ENCODE assay signal across 9 cellular contexts in the genomic region with DNA sequence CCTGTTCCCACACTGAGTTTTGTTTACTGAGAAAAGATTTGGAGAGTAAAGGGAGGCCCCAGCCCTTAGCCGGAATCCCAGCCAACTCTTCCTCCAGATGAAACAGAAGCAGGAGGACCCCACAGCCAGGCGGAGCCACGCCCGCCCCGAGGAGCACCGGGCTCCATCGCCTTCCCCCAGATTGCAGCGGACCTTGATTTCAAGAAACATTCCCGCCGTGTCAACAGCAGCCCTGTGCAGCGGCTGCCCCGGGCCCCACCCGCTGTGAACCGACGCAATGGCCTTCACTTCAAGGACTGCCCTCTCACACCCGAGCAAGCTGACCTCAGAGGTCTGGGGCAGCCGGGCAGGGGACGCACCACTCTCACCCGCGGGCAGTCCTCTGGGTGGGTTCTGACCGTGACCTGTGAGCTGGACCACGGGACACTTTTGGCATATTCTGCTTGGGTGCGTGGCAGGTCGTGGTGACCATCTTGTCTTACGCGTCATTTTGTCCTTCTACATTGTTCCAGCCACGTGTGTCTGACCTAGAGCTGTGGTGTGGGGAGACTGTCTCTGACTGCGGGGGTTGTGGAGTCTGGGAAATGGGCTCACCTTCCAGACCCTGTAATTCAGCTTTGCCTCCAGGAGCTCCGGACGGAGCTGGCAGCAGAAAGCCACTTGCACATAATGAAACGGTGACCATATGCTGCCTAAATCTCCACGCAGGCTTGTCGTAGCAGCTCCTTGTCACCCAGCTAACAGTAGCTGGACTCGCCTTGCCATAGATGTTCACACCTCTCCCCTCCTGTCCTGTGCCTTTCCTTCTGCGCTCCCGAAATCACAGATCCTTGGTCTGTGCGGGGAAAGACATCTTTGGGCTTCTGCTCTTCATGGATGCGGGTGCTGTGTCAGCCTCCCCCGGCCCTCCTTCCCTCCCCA. TPM values are rescaled to one million over a fixed set of nuclear protein-coding genes. Genes with fewer than 3 reads are reported as not detected.
A peak's percentile ranks its signal among the peaks of the same experiment; 100 is the strongest.
DNase-seq lines count a peak whose midpoint lies in the region; ATAC-seq, FAIRE-seq and TF ChIP-seq lines count a peak whose summit lies in the region.
"Had no signal": no experiment of that assay in that cellular context is flagged by ENCODE, and none has a peak within 500 bp of the region (broad histone marks: within the 10 kb centered on the region; RNA-seq: fewer than 3 reads in every experiment).

No MANE protein-coding gene starts in this region.

- H3K4me1 ChIP-seq in HepG2 (ENCODE audit: insufficient read depth, low read length), result peaks cover 20% of the 10 kb centered on the region
- peaks cover 0 to 25% (median 3%) of the 10 kb centered on the region in 4 donors for H3K4me1 ChIP-seq in tibial nerve

- H3K4me2 ChIP-seq in HepG2 (ENCODE audit: low read depth, low read length), result peak overlapping the region; percentile 95

- no peaks in the 10 kb centered on the region for H3K36me3 ChIP-seq in HepG2 (replicated peaks in 1 of 2; ENCODE audit: control insufficient read depth in 1 of 2, insufficient read depth in 2 of 2, low read length in 2 of 2)
- no peaks in the 10 kb centered on the region for H3K36me3 ChIP-seq in tibial nerve

- in situ Hi-C loops in astrocyte of the spinal cord (cut with HindIII; ENCODE audit: low sequenced_read_pairs), result no loop called here
- in situ Hi-C loops in HepG2 (cut with HindIII; ENCODE audit: extremely low pct_ligation_motif_present, low pct_unique_long_range_greater_than_20kb), result loop anchor here (10.0 kb wide), 1 partner anchor 109 kb away; no protein-coding TSS in a partner anchor

- no peak for DNase-seq in activated CD8-positive, alpha-beta memory T cell treated with anti-CD3 and anti-CD28 coated beads, Interleukin-2, amount 10 ng/mL, durations not matched to agents 7 days and 5 days
- DNase-seq in activated CD8-positive, alpha-beta memory T cell treated with anti-CD3 and anti-CD28 coated beads, Interleukin-2, amount 50 U/mL, for 4 hours, result no peak
- no peak for DNase-seq in astrocyte of the spinal cord (ENCODE audit: low read depth, low spot score)
- peak; percentile 36 for DNase-seq in HepG2 (ENCODE audit: low spot score)
- DNase-seq in tibial nerve (ENCODE audit: low spot score in 2 of 2), result no peak
- DNase-seq in NCI-H1436 (lab: John Stamatoyannopoulos, UW), result no peak
- DNase-seq in GF-D8 (lab: John Stamatoyannopoulos, UW), result no peak

- H3K27ac ChIP-seq in HepG2 (ENCODE audit: extremely low read length, insufficient read depth, low read length) (no peak overlapping the region), tibial nerve (peak overlapping the region in 2 of 4 donors; percentile 45 to 64)

- TF ChIP-seq POLR2A in HepG2 (IDR thresholded peaks at IDR 0.05; ENCODE audit: insufficient read depth in 1 of 2, low read depth in 2 of 2, low read length in 2 of 2) (no peak), tibial nerve (IDR thresholded peaks at IDR 0.05) (no peak)

- CTCF ChIA-PET in activated CD8-positive, alpha-beta memory T cell treated with anti-CD3 and anti-CD28 coated beads, Interleukin-2, amount 10 ng/mL, durations not matched to agents 7 days and 5 days (lab: Charles Lee), result interaction anchor here (0.9 to 7.0 kb wide), 45 partner anchors 7 to 611 kb away, joined by 3 to 93 read pairs (median 6); a partner anchor contains a TSS
- CTCF ChIA-PET in HepG2 (lab: Yijun Ruan, JAX; ENCODE audit: low intra/inter-chr PET ratio, low total read pairs), result interaction anchor here (1.6 to 2.0 kb wide), 4 partner anchors 61 to 366 kb away, joined by 3 to 15 read pairs (median 12); a partner anchor contains a TSS

- no peaks in the 10 kb centered on the region for H3K9me3 ChIP-seq in HepG2 (ENCODE audit: low read length)
- no peaks in the 10 kb centered on the region for H3K9me3 ChIP-seq in tibial nerve

- H3K9me3 Mint-ChIP-seq in activated CD8-positive, alpha-beta memory T cell treated with anti-CD3 and anti-CD28 coated beads, Interleukin-2, amount 10 ng/mL, durations not matched to agents 7 days and 5 days (ENCODE audit: low read depth), result no peaks in the 10 kb centered on the region

- no peaks in the 10 kb centered on the region for H3K79me2 ChIP-seq in HepG2 (ENCODE audit: insufficient read depth, low read length)

- peak overlapping the region; percentile 74 for H3K4me3 Mint-ChIP-seq in activated CD8-positive, alpha-beta memory T cell treated with anti-CD3 and anti-CD28 coated beads, Interleukin-2, amount 10 ng/mL, durations not matched to agents 7 days and 5 days

- no peak for TF ChIP-seq EP300 in HepG2 (IDR thresholded peaks at IDR 0.05; ENCODE audit: low read depth in 2 of 2, low read length in 2 of 2)
- TF ChIP-seq EP300 in HepG2 (CRISPR knock-in tag; IDR thresholded peaks at IDR 0.05; ENCODE audit: borderline replicate concordance), result no peak
- no peak for TF ChIP-seq EP300 in tibial nerve (IDR thresholded peaks at IDR 0.05)

- WGBS in HepG2 (ENCODE audit: low lambda C conversion rate), result 35% methylated on average over 27 of the region's 39 CpGs
- 57 to 58% methylated on average over 28 to 33 of the region's 39 CpGs for WGBS in tibial nerve, 2 donors

- H3K36me3 Mint-ChIP-seq in activated CD8-positive, alpha-beta memory T cell treated with anti-CD3 and anti-CD28 coated beads, Interleukin-2, amount 10 ng/mL, durations not matched to agents 7 days and 5 days, result no peaks in the 10 kb centered on the region

- H3K4me3 ChIP-seq in astrocyte of the spinal cord (ENCODE audit: low read depth, low read length) (peak overlapping the region; percentile 46), HepG2 (replicated peaks in 1 of 3; ENCODE audit: insufficient read depth in 1 of 3, low read depth in 2 of 3, low read length in 3 of 3) (peak overlapping the region; percentile 55 to 70 (median 63)), tibial nerve (peak overlapping the region; percentile 13 to 56 (median 32))

- no peak overlapping the region for H2AFZ ChIP-seq in HepG2 (ENCODE audit: low read length)

- H3K9ac ChIP-seq in HepG2 (ENCODE audit: insufficient read depth, low read depth, low read length), result peak overlapping the region; percentile 9; the same call in 1 of the 2 replicates

- no peak for TF ChIP-seq CTCF in astrocyte of the spinal cord (IDR thresholded peaks at IDR 0.05; ENCODE audit: low read depth, low read length)
- TF ChIP-seq CTCF in HepG2 (CRISPR knock-in tag; IDR thresholded peaks at IDR 0.05), result no peak
- no peak for TF ChIP-seq CTCF in tibial nerve (IDR thresholded peaks at IDR 0.05)

- H3K27ac Mint-ChIP-seq in activated CD8-positive, alpha-beta memory T cell treated with anti-CD3 and anti-CD28 coated beads, Interleukin-2, amount 10 ng/mL, durations not matched to agents 7 days and 5 days, result no peak overlapping the region

- no peak for TF ChIP-seq RAD21 in HepG2 (CRISPR knock-in tag; IDR thresholded peaks at IDR 0.05)

- intact Hi-C loops in HepG2 (cut with micrococcal nuclease; ENCODE audit: unreplicated experiment), result loop anchor here (1.0 to 10.0 kb wide), 6 partner anchors 9 to 361 kb away; no protein-coding TSS in a partner anchor

- peaks cover 29 to 55% of the 10 kb centered on the region in 2 experiments; a peak in 4 of 5 replicates for H3K27me3 ChIP-seq in HepG2 (ENCODE audit: control insufficient read depth in 1 of 2, insufficient read depth in 2 of 2, low read length in 2 of 2)
- H3K27me3 ChIP-seq in tibial nerve, result no peaks in the 10 kb centered on the region

- no peak for ATAC-seq in activated CD8-positive, alpha-beta memory T cell treated with anti-CD3 and anti-CD28 coated beads, Interleukin-2, amount 10 ng/mL, durations not matched to agents 7 days and 5 days
- peak; percentile 62 for ATAC-seq in HepG2
- no peak for ATAC-seq in HG02852 (IDR thresholded peaks at IDR 0.05; ENCODE audit: unreplicated experiment)

- peaks cover 31% of the 10 kb centered on the region for H3K4me1 Mint-ChIP-seq in activated CD8-positive, alpha-beta memory T cell treated with anti-CD3 and anti-CD28 coated beads, Interleukin-2, amount 10 ng/mL, durations not matched to agents 7 days and 5 days

- peaks cover 5% of the 10 kb centered on the region for H3K27me3 Mint-ChIP-seq in activated CD8-positive, alpha-beta memory T cell treated with anti-CD3 and anti-CD28 coated beads, Interleukin-2, amount 10 ng/mL, durations not matched to agents 7 days and 5 days

- H4K20me1 ChIP-seq in HepG2 (ENCODE audit: insufficient read depth, low read length), result no peaks in the 10 kb centered on the region

- FAIRE-seq in HepG2 (lab: Jason Lieb, UNC), result no peak

- BruUV-seq in HepG2 (replicated peaks; lab: Mats Ljungman, UMichigan), result no TSS peak

- POLR2A ChIA-PET in HepG2 (lab: Yijun Ruan, JAX), result interaction anchor here (0.9 to 1.1 kb wide), 2 partner anchors 60 to 153 kb away, joined by 3 to 4 read pairs; no protein-coding TSS in a partner anchor

TF ChIP-seq in HepG2, 621 proteins besides CTCF, POLR2A, EP300 and RAD21 (continues in another document):
- TF ChIP-seq FLYWCH1 (CRISPR knock-in tag; IDR thresholded peaks at IDR 0.05), result no peak
- TF ChIP-seq, protein P1, sequence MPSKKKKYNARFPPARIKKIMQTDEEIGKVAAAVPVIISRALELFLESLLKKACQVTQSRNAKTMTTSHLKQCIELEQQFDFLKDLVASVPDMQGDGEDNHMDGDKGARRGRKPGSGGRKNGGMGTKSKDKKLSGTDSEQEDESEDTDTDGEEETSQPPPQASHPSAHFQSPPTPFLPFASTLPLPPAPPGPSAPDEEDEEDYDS (CRISPR knock-in tag; IDR thresholded peaks at IDR 0.05), result no peak

RNA-seq across cellular contexts. Expression of a gene that starts 32.0 kb away (rescaled TPM):
- not detected for total RNA-seq in activated CD8-positive, alpha-beta memory T cell treated with anti-CD3 and anti-CD28 coated beads, Interleukin-2, amount 10 ng/mL, durations not matched to agents 7 days and 5 days
- total RNA-seq in HepG2 (2016; rRNA removed; fragmentation: Illumina TruSeq; extraction: Trizol), result 0.17 and 0.20 TPM in 2 replicates
- total RNA-seq in HepG2 (2016; cell fraction: cytosol; rRNA removed; fragmentation: Illumina TruSeq; extraction: Trizol; ENCODE audit: low read depth), result not detected in 2 replicates
- total RNA-seq in HepG2 (2016; cell fraction: insoluble cytoplasmic fraction; rRNA removed; fragmentation: Illumina TruSeq; extraction: Trizol), result 0.09 and 0.19 TPM in 2 replicates
- total RNA-seq in HepG2 (2016; cell fraction: membrane; rRNA removed; fragmentation: Illumina TruSeq; extraction: Trizol), result 0.09 and 0.10 TPM in 2 replicates
- 0.40 and 0.47 TPM in 2 replicates for total RNA-seq in HepG2 (2016; cell fraction: nucleus; rRNA removed; fragmentation: Illumina TruSeq; extraction: Trizol)
- polyA plus RNA-seq in HepG2 (2011; rRNA removed), result 1.7 and 2.4 TPM in 2 replicates
- polyA plus RNA-seq in HepG2 (2011; cell fraction: cytosol; rRNA removed), result 2.2 and 2.3 TPM in 2 replicates
- polyA plus RNA-seq in HepG2 (2011; cell fraction: nucleus; rRNA removed), result 2.0 and 2.4 TPM in 2 replicates
- polyA plus RNA-seq in HepG2 (2012), result 0.34 and 0.88 TPM in 2 replicates
- polyA plus RNA-seq in HepG2 (2016; cell fraction: cytosol; fragmentation: Illumina TruSeq; extraction: Trizol; ENCODE audit: low read depth), result 0.05 TPM in 1 of 2 replicates, not detected in the other
- 0.10 and 0.17 TPM in 2 replicates for polyA plus RNA-seq in HepG2 (2016; cell fraction: insoluble cytoplasmic fraction; fragmentation: Illumina TruSeq; extraction: Trizol; ENCODE audit: low read depth)
- 0.06 TPM in 2 replicates for polyA plus RNA-seq in HepG2 (2016; cell fraction: membrane; fragmentation: Illumina TruSeq; extraction: Trizol; ENCODE audit: low read depth)
- polyA plus RNA-seq in HepG2 (2016; cell fraction: nucleus; fragmentation: Illumina TruSeq; extraction: Trizol; ENCODE audit: insufficient read depth, low read depth), result 0.37 and 0.68 TPM in 2 replicates
- polyA minus RNA-seq in HepG2 (2011; rRNA and poly(A)+ RNA removed; ENCODE audit: low replicate concordance), result 4.0 TPM in 1 of 2 replicates, not detected in the other
- polyA minus RNA-seq in HepG2 (2011; cell fraction: cytosol; rRNA and poly(A)+ RNA removed), result 2.7 TPM in 2 replicates
- 0.90 and 1.1 TPM in 2 replicates for polyA minus RNA-seq in HepG2 (2011; cell fraction: nucleus; rRNA and poly(A)+ RNA removed)
- 10 to 100 TPM; 21.9 to 26.5 (median 24.3) TPM for total RNA-seq in tibial nerve
- total RNA-seq: T-helper 1 cell treated with Interleukin-12 subunit alpha and Interleukin-12 subunit beta and Interleukin-4 antibody, amounts not matched to agents 30 ng/mL and 1 ng/mL, for 36 hours had no signal

Comparison
In these comparisons a context has a peak if more than half of its experiments do, and no peak if none do; other contexts are left out.
1. RNA of a gene that starts 32.0 kb away (total RNA-seq): 21.9 to 26.5 TPM in tibial nerve; 0.09 to 0.47 TPM in HepG2 and not detected in activated CD8-positive, alpha-beta memory T cell treated with anti-CD3 and anti-CD28 coated beads, Interleukin-2, amount 10 ng/mL, durations not matched to agents 7 days and 5 days; every median in the first group is over 10 times any median in the second.
2. Peak in every context shown above with its lines, with median percentiles within 50 percentile points of each other: H3K4me3 ChIP-seq.